In genomic region chr15:52496175-52496574, GRCh38 we compare ENCODE assay signal across 25 cellular contexts. TPM values are rescaled to one million over a fixed set of nuclear protein-coding genes. Genes with fewer than 3 reads are reported as not detected.
A peak's percentile ranks its signal among the peaks of the same experiment; 100 is the strongest.
DNase-seq lines count a peak whose midpoint lies in the region; ATAC-seq, FAIRE-seq and TF ChIP-seq lines count a peak whose summit lies in the region.
"Had no signal": no experiment of that assay in that cellular context is flagged by ENCODE, and none has a peak within 500 bp of the region (broad histone marks: within the 10 kb centered on the region; RNA-seq: fewer than 3 reads in every experiment).

No MANE protein-coding gene starts in this region.

- BruUV-seq in PC-3 (replicated peaks; lab: Mats Ljungman, UMichigan): no TSS peak
- BruUV-seq in K562 (replicated peaks; lab: Mats Ljungman, UMichigan): no TSS peak

- peaks cover 27% of the 10 kb centered on the region for H3K4me1 ChIP-seq in PC-3 (ENCODE audit: insufficient read depth, low read length)
- no peaks in the 10 kb centered on the region for H3K4me1 ChIP-seq in K562 (replicated peaks in 1 of 2; ENCODE audit: control insufficient read depth in 2 of 2, insufficient read depth in 2 of 2, low read length in 2 of 2)
- H3K4me1 ChIP-seq in naive thymus-derived CD4-positive, alpha-beta T cell (ENCODE audit: control insufficient read depth in 2 of 2, insufficient read depth in 2 of 2, low read length in 2 of 2): no peaks in the 10 kb centered on the region

- no peaks in the 10 kb centered on the region for H3K9me1 ChIP-seq in K562 (ENCODE audit: control insufficient read depth, insufficient read depth, low read length)

- no peak for TF ChIP-seq RAD21 in K562 (CRISPR knock-in tag; conservative IDR thresholded peaks at IDR 0.05 in 1 of 2, IDR thresholded peaks at IDR 0.05 in 1 of 2)

- H3K79me2 ChIP-seq in PC-3 (ENCODE audit: low read length) (peaks cover 10% of the 10 kb centered on the region), K562 (ENCODE audit: control insufficient read depth, insufficient read depth, low read length) (no peaks in the 10 kb centered on the region)

- H3K9me2 ChIP-seq in PC-3 (replicated peaks; ENCODE audit: low read length): no peaks in the 10 kb centered on the region

- peaks cover 2% of the 10 kb centered on the region for H3K36me3 Mint-ChIP-seq in activated naive CD8-positive, alpha-beta T cell
- H3K36me3 Mint-ChIP-seq in activated naive CD8-positive, alpha-beta T cell treated with anti-CD3 and anti-CD28 coated beads for 36 hours: no peaks in the 10 kb centered on the region
- H3K36me3 Mint-ChIP-seq in naive thymus-derived CD4-positive, alpha-beta T cell: peaks cover 0 to 2% (median 0%) of the 10 kb centered on the region in 5 donors
- H3K36me3 Mint-ChIP-seq: activated CD4-positive, alpha-beta memory T cell treated with anti-CD3 and anti-CD28 coated beads for 36 hours; CD4-positive, CD25-positive, alpha-beta regulatory T cell; stimulated activated memory B cell treated with anti-CD40 and anti-IgM and Interleukin-4, amounts not matched to agents 10 μg/mL and 1 μg/mL and 100 μg/mL, for 72 hours; type B pancreatic cell had no signal

- H2AFZ ChIP-seq in PC-3 (ENCODE audit: low read length): no peak overlapping the region
- no peak overlapping the region for H2AFZ ChIP-seq in K562 (ENCODE audit: low read depth, low read length)

- H3K9me3 Mint-ChIP-seq in activated naive CD8-positive, alpha-beta T cell (ENCODE audit: low read depth): no peaks in the 10 kb centered on the region
- no peaks in the 10 kb centered on the region for H3K9me3 Mint-ChIP-seq in activated naive CD8-positive, alpha-beta T cell treated with anti-CD3 and anti-CD28 coated beads for 36 hours
- no peaks in the 10 kb centered on the region for H3K9me3 Mint-ChIP-seq in naive thymus-derived CD4-positive, alpha-beta T cell
- H3K9me3 Mint-ChIP-seq: activated CD4-positive, alpha-beta memory T cell treated with anti-CD3 and anti-CD28 coated beads for 36 hours; activated T-helper 1 cell treated with anti-CD3 and anti-CD28 coated beads, Interleukin-12 subunit alpha, Interleukin-12 subunit beta, Interleukin-2, Interleukin-4 antibody, amounts not matched to agents 30 ng/mL and 10 ng/mL and 1 ng/mL, durations not matched to agents 14 hours and 24 hours and 36 hours; CD4-positive, CD25-positive, alpha-beta regulatory T cell; stimulated activated memory B cell treated with anti-CD40 and anti-IgM and Interleukin-4, amounts not matched to agents 10 μg/mL and 1 μg/mL and 100 μg/mL, for 72 hours; T-helper 1 cell treated with Interleukin-12 subunit alpha and Interleukin-12 subunit beta and Interleukin-4 antibody, amounts not matched to agents 30 μg/mL and 1 μg/mL, for 36 hours; type B pancreatic cell had no signal

- H3K4me3 Mint-ChIP-seq in activated naive CD8-positive, alpha-beta T cell: no peak overlapping the region
- H3K4me3 Mint-ChIP-seq in activated naive CD8-positive, alpha-beta T cell treated with anti-CD3 and anti-CD28 coated beads for 36 hours: no peak overlapping the region
- H3K4me3 Mint-ChIP-seq in naive thymus-derived CD4-positive, alpha-beta T cell: no peak overlapping the region
- H3K4me3 Mint-ChIP-seq: activated CD4-positive, alpha-beta memory T cell treated with anti-CD3 and anti-CD28 coated beads for 36 hours; activated T-helper 1 cell treated with anti-CD3 and anti-CD28 coated beads, Interleukin-12 subunit alpha, Interleukin-12 subunit beta, Interleukin-2, Interleukin-4 antibody, amounts not matched to agents 30 ng/mL and 10 ng/mL and 1 ng/mL, durations not matched to agents 14 hours and 24 hours and 36 hours; CD4-positive, CD25-positive, alpha-beta regulatory T cell; stimulated activated memory B cell treated with anti-CD40 and anti-IgM and Interleukin-4, amounts not matched to agents 10 μg/mL and 1 μg/mL and 100 μg/mL, for 72 hours; T-helper 1 cell treated with Interleukin-12 subunit alpha and Interleukin-12 subunit beta and Interleukin-4 antibody, amounts not matched to agents 30 μg/mL and 1 μg/mL, for 36 hours; type B pancreatic cell had no signal

- in situ Hi-C loops in K562 (cut with MboI): no loop called here

- TF ChIP-seq CTCF in PC-3 (conservative IDR thresholded peaks at IDR 0.05; ENCODE audit: low read depth, low read length): no peak
- TF ChIP-seq CTCF in K562 (IDR thresholded peaks at IDR 0.05 in 2 of 3, conservative IDR thresholded peaks at IDR 0.05 in 1 of 3; ENCODE audit: insufficient read depth in 2 of 3, low read depth in 1 of 3, low read length in 3 of 3): no peak

- TF ChIP-seq POLR2A in K562 (conservative IDR thresholded peaks at IDR 0.05): no peak

- H3K36me3 ChIP-seq in PC-3 (ENCODE audit: low read depth, low read length): no peaks in the 10 kb centered on the region
- H3K36me3 ChIP-seq in K562 (ENCODE audit: control insufficient read depth, insufficient read depth, low read length): no peaks in the 10 kb centered on the region
- H3K36me3 ChIP-seq in naive thymus-derived CD4-positive, alpha-beta T cell (ENCODE audit: control insufficient read depth in 2 of 3, insufficient read depth in 3 of 3, low read length in 3 of 3): no peaks in the 10 kb centered on the region
- H3K36me3 ChIP-seq: ovary had no signal

- POLR2A ChIA-PET in PC-3 (lab: Charles Lee; ENCODE audit: unreplicated experiment) (interaction anchor here (0.6 kb wide), 1 partner anchor 126 kb away, joined by 14 read pairs; no protein-coding TSS in a partner anchor), K562 (lab: Yijun Ruan, JAX) (no interaction called here)
- POLR2A ChIA-PET in naive thymus-derived CD4-positive, alpha-beta T cell (lab: Charles Lee): interaction anchor here (0.9 to 1.5 kb wide), 2 partner anchors 16 to 118 kb away, joined by 3 to 4 read pairs; no protein-coding TSS in a partner anchor

- H3K9me3 ChIP-seq in PC-3 (ENCODE audit: low read length): no peaks in the 10 kb centered on the region
- H3K9me3 ChIP-seq in K562 (replicated peaks; ENCODE audit: control insufficient read depth, insufficient read depth, low read depth, low read length): no peaks in the 10 kb centered on the region
- H3K9me3 ChIP-seq in naive thymus-derived CD4-positive, alpha-beta T cell (ENCODE audit: control insufficient read depth in 2 of 3, low read length in 3 of 3): no peaks in the 10 kb centered on the region
- H3K9me3 ChIP-seq: ovary had no signal

- ATAC-seq in PC-3 (no peak), K562 (no peak), GM18909 (IDR thresholded peaks at IDR 0.05; ENCODE audit: poor library complexity, unreplicated experiment) (no peak)
- ATAC-seq in naive thymus-derived CD4-positive, alpha-beta T cell: no peak
- ATAC-seq: Right ventricle myocardium inferior had no signal

- no peak overlapping the region for H3K4me3 ChIP-seq in PC-3 (ENCODE audit: low read length)
- H3K4me3 ChIP-seq in K562: no peak overlapping the region
- no peak overlapping the region for H3K4me3 ChIP-seq in naive thymus-derived CD4-positive, alpha-beta T cell (ENCODE audit: low read length)
- H3K4me3 ChIP-seq: ovary had no signal

- no peak overlapping the region for H3K9ac ChIP-seq in PC-3 (ENCODE audit: low read length)
- H3K9ac ChIP-seq in K562 (ENCODE audit: insufficient read depth in 1 of 2, low read depth in 2 of 2, low read length in 2 of 2): no peak overlapping the region

- H4K20me1 ChIP-seq in PC-3 (ENCODE audit: low read length) (no peaks in the 10 kb centered on the region), K562 (replicated peaks; ENCODE audit: control insufficient read depth, insufficient read depth, low read length) (no peaks in the 10 kb centered on the region)

- H3K27ac Mint-ChIP-seq in activated naive CD8-positive, alpha-beta T cell: peak overlapping the region; percentile 5
- no peak overlapping the region for H3K27ac Mint-ChIP-seq in activated naive CD8-positive, alpha-beta T cell treated with anti-CD3 and anti-CD28 coated beads for 36 hours
- H3K27ac Mint-ChIP-seq in naive thymus-derived CD4-positive, alpha-beta T cell: peak overlapping the region in 1 of 9 donors; percentile 2
- H3K27ac Mint-ChIP-seq: activated CD4-positive, alpha-beta memory T cell treated with anti-CD3 and anti-CD28 coated beads for 36 hours; activated T-helper 1 cell treated with anti-CD3 and anti-CD28 coated beads, Interleukin-12 subunit alpha, Interleukin-12 subunit beta, Interleukin-2, Interleukin-4 antibody, amounts not matched to agents 30 ng/mL and 10 ng/mL and 1 ng/mL, durations not matched to agents 14 hours and 24 hours and 36 hours; stimulated activated memory B cell treated with anti-CD40 and anti-IgM and Interleukin-4, amounts not matched to agents 10 μg/mL and 1 μg/mL and 100 μg/mL, for 72 hours; T-helper 1 cell treated with Interleukin-12 subunit alpha and Interleukin-12 subunit beta and Interleukin-4 antibody, amounts not matched to agents 30 μg/mL and 1 μg/mL, for 36 hours; type B pancreatic cell had no signal

- no peak for DNase-seq in activated naive CD8-positive, alpha-beta T cell treated with anti-CD3 and anti-CD28 coated beads for 36 hours
- DNase-seq in PC-3 (no peak), K562 (ENCODE audit: extremely low read depth in 1 of 4, low spot score in 3 of 4) (no peak), HT-29 (ENCODE audit: low spot score) (no peak), NAMALWA (ENCODE audit: low spot score) (no peak)
- no peak for DNase-seq in naive thymus-derived CD4-positive, alpha-beta T cell
- DNase-seq: activated CD4-positive, alpha-beta T cell treated with anti-CD3 and anti-CD28 coated beads for 1 hour; amygdala; CD4-positive, CD25-positive, alpha-beta regulatory T cell; DND-41; H7; Kasumi-1; NCI-H2107; NCI-H446; NCI-H748 treated with DMSO at 0.1 percent for 48 hours; ovary had no signal

- peaks cover 4% of the 10 kb centered on the region for H3F3A ChIP-seq in PC-3 (ENCODE audit: low read length, unreplicated experiment)

- H3K4me2 ChIP-seq in PC-3 (ENCODE audit: low read length) (0 out of 2 replicates have a peak overlapping the region, but pooled peaks have one; percentile 8), K562 (ENCODE audit: insufficient read depth, low read length) (no peak overlapping the region)

- no peak for FAIRE-seq in K562 (lab: Jason Lieb, UNC)
- FAIRE-seq: GM18507 had no signal

- no peak for TF ChIP-seq EP300 in K562 (IDR thresholded peaks at IDR 0.05; ENCODE audit: low read length)

- CTCF ChIA-PET in PC-3 (lab: Charles Lee): no interaction called here
- CTCF ChIA-PET in K562 (lab: Yijun Ruan, JAX; ENCODE audit: low intra/inter-chr PET ratio): no interaction called here
- CTCF ChIA-PET in naive thymus-derived CD4-positive, alpha-beta T cell (lab: Charles Lee): interaction anchor here (0.5 kb wide), 1 partner anchor 12 kb away, joined by 4 read pairs; no protein-coding TSS in a partner anchor

- WGBS in K562 (ENCODE audit: insufficient coverage, low coverage, missing lambda C conversion rate): 0% methylated on average over 4 of the region's 4 CpGs

- intact Hi-C loops in PC-3 (cut with micrococcal nuclease) (no loop called here), K562 (cut with micrococcal nuclease) (no loop called here)
- intact Hi-C loops in naive thymus-derived CD4-positive, alpha-beta T cell (cut with micrococcal nuclease): no loop called here

- H3K4me1 Mint-ChIP-seq in activated naive CD8-positive, alpha-beta T cell (ENCODE audit: low read depth): peaks cover 21% of the 10 kb centered on the region
- peaks cover 12% of the 10 kb centered on the region for H3K4me1 Mint-ChIP-seq in activated naive CD8-positive, alpha-beta T cell treated with anti-CD3 and anti-CD28 coated beads for 36 hours
- H3K4me1 Mint-ChIP-seq in naive thymus-derived CD4-positive, alpha-beta T cell: peaks cover 8 to 44% (median 20%) of the 10 kb centered on the region in 7 donors

- H3K27ac ChIP-seq in PC-3 (ENCODE audit: low read length) (peak overlapping the region; percentile 62), K562 (ENCODE audit: extremely low read depth, low read depth, low read length) (no peak overlapping the region)
- H3K27ac ChIP-seq in naive thymus-derived CD4-positive, alpha-beta T cell (ENCODE audit: low read depth, low read length): no peak overlapping the region
- H3K27ac ChIP-seq: ovary had no signal

- no peaks in the 10 kb centered on the region for H3K27me3 ChIP-seq in PC-3 (ENCODE audit: low read length)
- H3K27me3 ChIP-seq in K562 (ENCODE audit: control insufficient read depth in 2 of 2, insufficient read depth in 2 of 2, low read length in 2 of 2): peaks cover 0 to 4% of the 10 kb centered on the region in 2 experiments; a peak in 2 of 5 replicates
- H3K27me3 ChIP-seq in naive thymus-derived CD4-positive, alpha-beta T cell (ENCODE audit: control insufficient read depth in 2 of 2, insufficient read depth in 2 of 2, low read length in 2 of 2): no peaks in the 10 kb centered on the region
- H3K27me3 ChIP-seq: ovary had no signal

- H3K27me3 Mint-ChIP-seq in activated naive CD8-positive, alpha-beta T cell: no peaks in the 10 kb centered on the region
- no peaks in the 10 kb centered on the region for H3K27me3 Mint-ChIP-seq in activated naive CD8-positive, alpha-beta T cell treated with anti-CD3 and anti-CD28 coated beads for 36 hours
- no peaks in the 10 kb centered on the region for H3K27me3 Mint-ChIP-seq in naive thymus-derived CD4-positive, alpha-beta T cell
- H3K27me3 Mint-ChIP-seq: activated CD4-positive, alpha-beta memory T cell treated with anti-CD3 and anti-CD28 coated beads for 36 hours; CD4-positive, CD25-positive, alpha-beta regulatory T cell; stimulated activated memory B cell treated with anti-CD40 and anti-IgM and Interleukin-4, amounts not matched to agents 10 μg/mL and 1 μg/mL and 100 μg/mL, for 72 hours; type B pancreatic cell had no signal

RNA-seq across cellular contexts. Expression of gene MYO5A, which starts 32.5 kb away (rescaled TPM):
- 10 to 100 TPM; 15.8 to 18.1 TPM for total RNA-seq in activated naive CD8-positive, alpha-beta T cell treated with anti-CD3 and anti-CD28 coated beads for 36 hours
- total RNA-seq in PC-3 (2014; rRNA removed) (42.1 and 55.7 TPM in 2 replicates), K562 (2014; rRNA removed) (0.73 and 0.77 TPM in 2 replicates), K562 (2014; rRNA removed; fragmentation: Illumina TruSeq; extraction: Trizol) (0.40 and 0.41 TPM in 2 replicates), K562 (2015; rRNA removed; fragmentation: Illumina TruSeq; extraction: Trizol) (0.33 and 0.41 TPM in 2 replicates), K562 (2021) (0.65 and 0.82 TPM in 2 replicates)
- 2.3 and 2.4 TPM in 2 replicates for total RNA-seq in K562 (2011; cell fraction: chromatin; rRNA removed; ENCODE audit: low replicate concordance)
- total RNA-seq in K562 (2011; cell fraction: nucleolus; rRNA removed): 0.50 and 1.8 TPM in 2 replicates
- 0.44 and 1.1 TPM in 2 replicates for total RNA-seq in K562 (2011; cell fraction: nucleoplasm; rRNA removed)
- polyA plus RNA-seq in K562 (2011; rRNA removed) (0.59 and 0.91 TPM in 2 replicates), K562 (2014; fragmentation: Illumina TruSeq; extraction: Trizol) (0.36 and 0.42 TPM in 2 replicates), K562 (2014; fragmentation: Nextera tagmentation; extraction: Ambion mirVana) (under 1 TPM; 0.03 to 0.07 TPM), K562 (2014; rRNA removed) (0.09 and 0.20 TPM in 2 replicates)
- polyA plus RNA-seq in K562 (2011; cell fraction: cytosol; rRNA removed): 0.34 and 0.43 TPM in 2 replicates
- 0.51 and 1.2 TPM in 2 replicates for polyA plus RNA-seq in K562 (2011; cell fraction: nucleus; rRNA removed)
- 0.30 and 0.72 TPM in 2 replicates for polyA plus RNA-seq in K562 (2012)
- polyA minus RNA-seq in K562 (2011; rRNA and poly(A)+ RNA removed): 1.1 and 1.9 TPM in 2 replicates
- polyA minus RNA-seq in K562 (2011; cell fraction: cytosol; rRNA and poly(A)+ RNA removed): 1.5 and 2.4 TPM in 2 replicates
- polyA minus RNA-seq in K562 (2011; cell fraction: nucleus; rRNA and poly(A)+ RNA removed): 0.67 and 1.00 TPM in 2 replicates
- 0.76 and 0.91 TPM in 2 replicates for total RNA-seq in HT-29 (2014; rRNA removed; shearing (Covaris generic))
- 10 to 100 TPM; 19.8 to 39.6 (median 23.3) TPM for total RNA-seq in naive thymus-derived CD4-positive, alpha-beta T cell
- polyA plus RNA-seq in naive thymus-derived CD4-positive, alpha-beta T cell: 1 to 10 TPM; 4.2 to 5.7 TPM
